23 cellular contexts compared by ENCODE assay signal in genomic region chr14:44613061-44613712, GRCh38.
DNase-seq lines count a peak whose midpoint lies in the region; ATAC-seq, FAIRE-seq and TF ChIP-seq lines count a peak whose summit lies in the region.
"Had no signal": no experiment of that assay in that cellular context is flagged by ENCODE, and none has a peak within 500 bp of the region (broad histone marks: within the 10 kb centered on the region; RNA-seq: fewer than 3 reads in every experiment).

No MANE protein-coding gene starts in this region.

- DNase-seq in DMS79 (lab: John Stamatoyannopoulos, UW) (peak; percentile 91), NCI-H69 (lab: John Stamatoyannopoulos, UW) (peak; percentile 81), left kidney (ENCODE audit: low read depth, low spot score) (peak; percentile 7), psoas muscle (no peak), CD14-positive monocyte (ENCODE audit: low spot score) (no peak), urothelium cell line (ENCODE audit: low spot score) (no peak)
- DNase-seq: AML-193; C1 segment of cervical spinal cord; Caco-2; CD8-positive, alpha-beta T cell; GOT3; HCEC 1CT; KG1; MM.1S; NCI-H2029; NCI-H345; NCI-H510A treated with DMSO at 0.1 percent for 48 hours; SHP77 had no signal

- TF ChIP-seq CTCF in psoas muscle (IDR thresholded peaks at IDR 0.05) = no peak
- no peak for TF ChIP-seq CTCF in CD14-positive monocyte (IDR thresholded peaks at IDR 0.05)

- intact Hi-C loops in psoas muscle (cut with DNase I) = no loop called here
- intact Hi-C loops in CD14-positive monocyte (cut with micrococcal nuclease) = no loop called here

- ATAC-seq in psoas muscle = no peak
- ATAC-seq: CD8-positive, alpha-beta T cell; Panc1 had no signal

- H3K27me3 ChIP-seq in psoas muscle (ENCODE audit: insufficient read depth in 3 of 3, low read length in 2 of 3) = no peaks in the 10 kb centered on the region

- H3K36me3 Mint-ChIP-seq in CD14-positive monocyte = no peaks in the 10 kb centered on the region
- H3K36me3 Mint-ChIP-seq: CD8-positive, alpha-beta T cell had no signal

- FAIRE-seq in urothelium cell line (lab: Jason Lieb, UNC) = no peak
- FAIRE-seq: A204.1, G401.6 had no signal

- no peaks in the 10 kb centered on the region for H3K4me1 ChIP-seq in psoas muscle
- H3K4me1 ChIP-seq: Caco-2 had no signal

- H3K36me3 ChIP-seq in psoas muscle (ENCODE audit: insufficient read depth in 1 of 2, low read depth in 1 of 2) = no peaks in the 10 kb centered on the region

- no peaks in the 10 kb centered on the region for H3K4me1 Mint-ChIP-seq in CD14-positive monocyte

- no peak overlapping the region for H3K4me3 Mint-ChIP-seq in CD14-positive monocyte
- H3K4me3 Mint-ChIP-seq: CD8-positive, alpha-beta T cell had no signal

- no peak overlapping the region for H3K27ac Mint-ChIP-seq in CD14-positive monocyte
- H3K27ac Mint-ChIP-seq: CD8-positive, alpha-beta T cell had no signal

- no peak overlapping the region for H3K27ac ChIP-seq in psoas muscle
- H3K27ac ChIP-seq: RWPE1 had no signal

- 73 to 78% (median 75%) methylated on average over 5 of the region's 5 CpGs for WGBS in psoas muscle, 3 donors

- peaks cover 0 to 3% (median 0%) of the 10 kb centered on the region in 7 donors for H3K9me3 Mint-ChIP-seq in CD14-positive monocyte
- H3K9me3 Mint-ChIP-seq: CD8-positive, alpha-beta T cell had no signal

- no peak overlapping the region for H3K4me3 ChIP-seq in psoas muscle

- TF ChIP-seq RAD21 in Ishikawa (IDR thresholded peaks at IDR 0.05; ENCODE audit: low read depth) = no peak

- no peaks in the 10 kb centered on the region for H3K27me3 Mint-ChIP-seq in CD14-positive monocyte (ENCODE audit: low read depth in 3 of 3)

- TF ChIP-seq EP300 in Ishikawa (IDR thresholded peaks at IDR 0.05; ENCODE audit: borderline replicate concordance) = peak; percentile 95

- no peaks in the 10 kb centered on the region for H3K9me3 ChIP-seq in psoas muscle
- H3K9me3 ChIP-seq: Caco-2 had no signal

TF ChIP-seq in Ishikawa, 13 proteins besides CTCF, POLR2A, EP300 and RAD21:
- peak; percentile 94 for TF ChIP-seq FOXM1 (IDR thresholded peaks at IDR 0.05; ENCODE audit: borderline replicate concordance, low read depth)
- no peak for TF ChIP-seq CREB1 (IDR thresholded peaks at IDR 0.05; ENCODE audit: low read depth)
- no peak for TF ChIP-seq YY1 (IDR thresholded peaks at IDR 0.05; ENCODE audit: low read depth)
- no peak for TF ChIP-seq EGR1 (IDR thresholded peaks at IDR 0.05)
- TF ChIP-seq NFIC (IDR thresholded peaks at IDR 0.05) = peak; percentile 93
- no peak for TF ChIP-seq TAF1 (IDR thresholded peaks at IDR 0.05; ENCODE audit: low read depth)
- TF ChIP-seq MAX (IDR thresholded peaks at IDR 0.05) = no peak
- TF ChIP-seq TCF12 (IDR thresholded peaks at IDR 0.05; ENCODE audit: low read depth) = peak; percentile 88
- TF ChIP-seq CEBPB (IDR thresholded peaks at IDR 0.05) = no peak
- no peak for TF ChIP-seq ZBTB7A (IDR thresholded peaks at IDR 0.05; ENCODE audit: low read depth)
- no peak for TF ChIP-seq REST (IDR thresholded peaks at IDR 0.05; ENCODE audit: low read depth)
- TF ChIP-seq TEAD4 (IDR thresholded peaks at IDR 0.05) = peak; percentile 63; the same call in 1 of the 2 replicates
- TF ChIP-seq, protein P1, sequence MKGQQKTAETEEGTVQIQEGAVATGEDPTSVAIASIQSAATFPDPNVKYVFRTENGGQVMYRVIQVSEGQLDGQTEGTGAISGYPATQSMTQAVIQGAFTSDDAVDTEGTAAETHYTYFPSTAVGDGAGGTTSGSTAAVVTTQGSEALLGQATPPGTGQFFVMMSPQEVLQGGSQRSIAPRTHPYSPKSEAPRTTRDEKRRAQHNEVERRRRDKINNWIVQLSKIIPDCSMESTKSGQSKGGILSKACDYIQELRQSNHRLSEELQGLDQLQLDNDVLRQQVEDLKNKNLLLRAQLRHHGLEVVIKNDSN (IDR thresholded peaks at IDR 0.05) = peak; percentile 58

Comparison
In these comparisons a context has a peak if more than half of its experiments do, and no peak if none do; other contexts are left out.
1. DNase-seq: peak in DMS79 (single experiment), NCI-H69 (single experiment) and left kidney (single experiment); none in psoas muscle (0 of 2), CD14-positive monocyte (single experiment) and urothelium cell line (single experiment).